ENCODE assay signal across 18 cellular contexts in genomic region chr3:40451551-40451950, GRCh38. TPM values are rescaled to one million over a fixed set of nuclear protein-coding genes. Genes with fewer than 3 reads are reported as not detected.
DNase-seq lines count a peak whose midpoint lies in the region; ATAC-seq, FAIRE-seq and TF ChIP-seq lines count a peak whose summit lies in the region.
"Had no signal": no experiment of that assay in that cellular context is flagged by ENCODE, and none has a peak within 500 bp of the region (broad histone marks: within the 10 kb centered on the region; RNA-seq: fewer than 3 reads in every experiment).

No MANE protein-coding gene starts in this region.

- no peaks in the 10 kb centered on the region for H3K27me3 Mint-ChIP-seq in type B pancreatic cell

- TF ChIP-seq POLR2A in HepG2 (IDR thresholded peaks at IDR 0.05; ENCODE audit: insufficient read depth in 1 of 2, low read depth in 2 of 2, low read length in 2 of 2) = no peak
- no peak for TF ChIP-seq POLR2A in right lobe of liver (IDR thresholded peaks at IDR 0.05)

- TF ChIP-seq RAD21 in HepG2 (CRISPR knock-in tag; IDR thresholded peaks at IDR 0.05) = no peak

- H3K27ac Mint-ChIP-seq in type B pancreatic cell = peak overlapping the region; percentile 93

- POLR2A ChIA-PET in HepG2 (lab: Yijun Ruan, JAX) = interaction anchor here (0.8 to 1.1 kb wide), 3 partner anchors 25 to 73 kb away, joined by 3 to 5 read pairs (median 4); partner anchors contain the start of genes ZNF619, ZNF620 and ZNF621

- in situ Hi-C loops in HepG2 (cut with HindIII; ENCODE audit: extremely low pct_ligation_motif_present, low pct_unique_long_range_greater_than_20kb) = loop anchor here (10.0 kb wide), 1 partner anchor 137 kb away; no protein-coding TSS in a partner anchor

- H3K79me2 ChIP-seq in HepG2 (ENCODE audit: insufficient read depth, low read length) = peaks cover under 1% of the 10 kb centered on the region

- peaks cover 41% of the 10 kb centered on the region for H3K4me1 ChIP-seq in HepG2 (ENCODE audit: insufficient read depth, low read length)
- H3K4me1 ChIP-seq in right lobe of liver = peaks cover 0 to 19% (median 6%) of the 10 kb centered on the region in 4 donors
- H3K4me1 ChIP-seq: BE2C had no signal

- no peak for FAIRE-seq in HepG2 (lab: Jason Lieb, UNC)
- FAIRE-seq: endothelial cell of umbilical vein, H54, islet of Langerhans had no signal

- H3K4me2 ChIP-seq in HepG2 (ENCODE audit: low read depth, low read length) = peak overlapping the region; percentile 91

- no peak for DNase-seq in HepG2 (ENCODE audit: low spot score)
- no peak for DNase-seq in right lobe of liver
- peak; percentile 76 for DNase-seq in kidney tubule cell (ENCODE audit: low spot score)
- DNase-seq in type B pancreatic cell (ENCODE audit: extremely low spot score, unreplicated experiment) = no peak
- no peak for DNase-seq in head of caudate nucleus
- DNase-seq: BE2C, mesendoderm, NCI-H1048, NCI-H82, stomach, T1000, uterus had no signal

- CTCF ChIA-PET in HepG2 (lab: Yijun Ruan, JAX; ENCODE audit: low intra/inter-chr PET ratio, low total read pairs) = no interaction called here

- ATAC-seq in HepG2 (no peak), right lobe of liver (no peak), GM21786 (IDR thresholded peaks at IDR 0.05; ENCODE audit: unreplicated experiment) (no peak), GM21360 (IDR thresholded peaks at IDR 0.05; ENCODE audit: unreplicated experiment) (no peak)

- H2AFZ ChIP-seq in HepG2 (ENCODE audit: low read length) = no peak overlapping the region

- BruUV-seq in HepG2 (replicated peaks; lab: Mats Ljungman, UMichigan) = no TSS peak

- H4K20me1 ChIP-seq in HepG2 (ENCODE audit: insufficient read depth, low read length) = no peaks in the 10 kb centered on the region

- no peaks in the 10 kb centered on the region for H3K9me3 ChIP-seq in HepG2 (ENCODE audit: low read length)
- H3K9me3 ChIP-seq in right lobe of liver = no peaks in the 10 kb centered on the region
- H3K9me3 ChIP-seq: BE2C, stomach, uterus had no signal

- H3K4me1 Mint-ChIP-seq in type B pancreatic cell (ENCODE audit: unreplicated experiment) = peaks cover 21% of the 10 kb centered on the region

- H3K4me3 ChIP-seq in HepG2 (replicated peaks in 1 of 3; ENCODE audit: insufficient read depth in 1 of 3, low read depth in 2 of 3, low read length in 3 of 3) (no peak overlapping the region; a peak in 1 of 6 replicates), right lobe of liver (no peak overlapping the region)
- H3K4me3 ChIP-seq: uterus had no signal

- TF ChIP-seq CTCF in HepG2 (CRISPR knock-in tag; IDR thresholded peaks at IDR 0.05) = no peak
- no peak for TF ChIP-seq CTCF in right lobe of liver (IDR thresholded peaks at IDR 0.05)
- TF ChIP-seq CTCF in VCaP (conservative IDR thresholded peaks at IDR 0.05) = no peak
- TF ChIP-seq CTCF in type B pancreatic cell (conservative IDR thresholded peaks at IDR 0.05) = no peak

- no peaks in the 10 kb centered on the region for H3K36me3 Mint-ChIP-seq in type B pancreatic cell

- no peaks in the 10 kb centered on the region for H3K36me3 ChIP-seq in HepG2 (replicated peaks in 1 of 2; ENCODE audit: control insufficient read depth in 1 of 2, insufficient read depth in 2 of 2, low read length in 2 of 2)
- peaks cover 0 to 1% (median 0%) of the 10 kb centered on the region in 4 donors for H3K36me3 ChIP-seq in right lobe of liver
- H3K36me3 ChIP-seq: BE2C, uterus had no signal

- intact Hi-C loops in HepG2 (cut with micrococcal nuclease; ENCODE audit: unreplicated experiment) = loop anchor here (10.0 kb wide), 1 partner anchor 653 kb away; no protein-coding TSS in a partner anchor
- intact Hi-C loops in right lobe of liver (cut with DNase I) = no loop called here
- intact Hi-C loops in head of caudate nucleus (cut with DNase I) = loop anchor here (10.0 kb wide), 1 partner anchor 137 kb away; no protein-coding TSS in a partner anchor

- H3K4me3 Mint-ChIP-seq in type B pancreatic cell = peak overlapping the region; percentile 53

- H3K9ac ChIP-seq in HepG2 (ENCODE audit: insufficient read depth, low read depth, low read length) = no peak overlapping the region

- no peak for TF ChIP-seq EP300 in HepG2 (IDR thresholded peaks at IDR 0.05; ENCODE audit: low read depth in 2 of 2, low read length in 2 of 2)
- TF ChIP-seq EP300 in HepG2 (CRISPR knock-in tag; IDR thresholded peaks at IDR 0.05; ENCODE audit: borderline replicate concordance) = no peak

- no peaks in the 10 kb centered on the region for H3K9me3 Mint-ChIP-seq in type B pancreatic cell

- no peaks in the 10 kb centered on the region; a peak in 1 of 5 replicates for H3K27me3 ChIP-seq in HepG2 (ENCODE audit: control insufficient read depth in 1 of 2, insufficient read depth in 2 of 2, low read length in 2 of 2)
- no peaks in the 10 kb centered on the region for H3K27me3 ChIP-seq in right lobe of liver
- H3K27me3 ChIP-seq: BE2C, stomach, uterus had no signal

- H3K27ac ChIP-seq in HepG2 (ENCODE audit: extremely low read length, insufficient read depth, low read length) = peak overlapping the region; percentile 86
- no peak overlapping the region for H3K27ac ChIP-seq in right lobe of liver
- H3K27ac ChIP-seq in VCaP = peak overlapping the region; percentile 87

RNA-seq across cellular contexts. Expression of gene RPL14, which starts 5.6 kb away (rescaled TPM):
- total RNA-seq in HepG2 (2016; rRNA removed; fragmentation: Illumina TruSeq; extraction: Trizol) (1,291 and 1,534 TPM in 2 replicates), right lobe of liver (100 to 1,000 TPM; 173 to 573 (median 551) TPM), type B pancreatic cell (ENCODE audit: low replicate concordance) (2,109 and 2,207 TPM in 2 replicates)
- total RNA-seq in HepG2 (2016; cell fraction: cytosol; rRNA removed; fragmentation: Illumina TruSeq; extraction: Trizol; ENCODE audit: low read depth) = 1,420 and 1,565 TPM in 2 replicates
- total RNA-seq in HepG2 (2016; cell fraction: insoluble cytoplasmic fraction; rRNA removed; fragmentation: Illumina TruSeq; extraction: Trizol) = 1,291 and 1,624 TPM in 2 replicates
- total RNA-seq in HepG2 (2016; cell fraction: membrane; rRNA removed; fragmentation: Illumina TruSeq; extraction: Trizol) = 2,440 and 2,539 TPM in 2 replicates
- total RNA-seq in HepG2 (2016; cell fraction: nucleus; rRNA removed; fragmentation: Illumina TruSeq; extraction: Trizol) = 404 and 486 TPM in 2 replicates
- 502 and 554 TPM in 2 replicates for polyA plus RNA-seq in HepG2 (2011; rRNA removed)
- 480 and 499 TPM in 2 replicates for polyA plus RNA-seq in HepG2 (2011; cell fraction: cytosol; rRNA removed)
- 133 TPM in 2 replicates for polyA plus RNA-seq in HepG2 (2011; cell fraction: nucleus; rRNA removed)
- 2,003 and 2,065 TPM in 2 replicates for polyA plus RNA-seq in HepG2 (2012)
- 2,396 and 2,553 TPM in 2 replicates for polyA plus RNA-seq in HepG2 (2016; cell fraction: cytosol; fragmentation: Illumina TruSeq; extraction: Trizol; ENCODE audit: low read depth)
- polyA plus RNA-seq in HepG2 (2016; cell fraction: insoluble cytoplasmic fraction; fragmentation: Illumina TruSeq; extraction: Trizol; ENCODE audit: low read depth) = 1,996 and 2,029 TPM in 2 replicates
- 3,179 and 3,263 TPM in 2 replicates for polyA plus RNA-seq in HepG2 (2016; cell fraction: membrane; fragmentation: Illumina TruSeq; extraction: Trizol; ENCODE audit: low read depth)
- polyA plus RNA-seq in HepG2 (2016; cell fraction: nucleus; fragmentation: Illumina TruSeq; extraction: Trizol; ENCODE audit: insufficient read depth, low read depth) = 859 TPM in 2 replicates
- polyA minus RNA-seq in HepG2 (2011; rRNA and poly(A)+ RNA removed; ENCODE audit: low replicate concordance) = 440 and 569 TPM in 2 replicates
- polyA minus RNA-seq in HepG2 (2011; cell fraction: cytosol; rRNA and poly(A)+ RNA removed) = 617 and 745 TPM in 2 replicates
- polyA minus RNA-seq in HepG2 (2011; cell fraction: nucleus; rRNA and poly(A)+ RNA removed) = 167 and 200 TPM in 2 replicates

RNA-seq across cellular contexts. Expression of gene ZNF619, which starts 25.4 kb away (rescaled TPM):
- total RNA-seq in HepG2 (2016; rRNA removed; fragmentation: Illumina TruSeq; extraction: Trizol) = 4.9 and 5.2 TPM in 2 replicates
- total RNA-seq in HepG2 (2016; cell fraction: cytosol; rRNA removed; fragmentation: Illumina TruSeq; extraction: Trizol; ENCODE audit: low read depth) = 0.40 and 0.88 TPM in 2 replicates
- total RNA-seq in HepG2 (2016; cell fraction: insoluble cytoplasmic fraction; rRNA removed; fragmentation: Illumina TruSeq; extraction: Trizol) = 4.5 and 5.1 TPM in 2 replicates
- 1.6 and 1.8 TPM in 2 replicates for total RNA-seq in HepG2 (2016; cell fraction: membrane; rRNA removed; fragmentation: Illumina TruSeq; extraction: Trizol)
- total RNA-seq in HepG2 (2016; cell fraction: nucleus; rRNA removed; fragmentation: Illumina TruSeq; extraction: Trizol) = 4.0 and 5.1 TPM in 2 replicates
- polyA plus RNA-seq in HepG2 (2011; rRNA removed) = 0.83 and 1.0 TPM in 2 replicates
- polyA plus RNA-seq in HepG2 (2011; cell fraction: cytosol; rRNA removed) = 0.83 and 0.95 TPM in 2 replicates
- polyA plus RNA-seq in HepG2 (2011; cell fraction: nucleus; rRNA removed) = 1.5 and 1.9 TPM in 2 replicates
- polyA plus RNA-seq in HepG2 (2012) = 0.97 and 1.1 TPM in 2 replicates
- 0.11 and 0.15 TPM in 2 replicates for polyA plus RNA-seq in HepG2 (2016; cell fraction: cytosol; fragmentation: Illumina TruSeq; extraction: Trizol; ENCODE audit: low read depth)
- polyA plus RNA-seq in HepG2 (2016; cell fraction: insoluble cytoplasmic fraction; fragmentation: Illumina TruSeq; extraction: Trizol; ENCODE audit: low read depth) = 2.4 TPM in 2 replicates
- 0.53 and 0.58 TPM in 2 replicates for polyA plus RNA-seq in HepG2 (2016; cell fraction: membrane; fragmentation: Illumina TruSeq; extraction: Trizol; ENCODE audit: low read depth)
- polyA plus RNA-seq in HepG2 (2016; cell fraction: nucleus; fragmentation: Illumina TruSeq; extraction: Trizol; ENCODE audit: insufficient read depth, low read depth) = 2.7 and 3.1 TPM in 2 replicates
- polyA minus RNA-seq in HepG2 (2011; rRNA and poly(A)+ RNA removed; ENCODE audit: low replicate concordance) = 4.6 and 6.5 TPM in 2 replicates
- polyA minus RNA-seq in HepG2 (2011; cell fraction: cytosol; rRNA and poly(A)+ RNA removed) = 2.4 and 2.9 TPM in 2 replicates
- 5.2 and 5.3 TPM in 2 replicates for polyA minus RNA-seq in HepG2 (2011; cell fraction: nucleus; rRNA and poly(A)+ RNA removed)
- 1 to 10 TPM; 2.0 to 5.2 (median 4.5) TPM for total RNA-seq in right lobe of liver
- total RNA-seq in type B pancreatic cell (ENCODE audit: low replicate concordance) = 7.3 and 7.9 TPM in 2 replicates

RNA-seq across cellular contexts. Expression of gene ZNF620, which starts 54.3 kb away (rescaled TPM):
- total RNA-seq in HepG2 (2016; rRNA removed; fragmentation: Illumina TruSeq; extraction: Trizol) (12.2 and 16.3 TPM in 2 replicates), right lobe of liver (1 to 10 TPM; 1.1 to 2.3 (median 1.6) TPM), type B pancreatic cell (ENCODE audit: low replicate concordance) (12.3 and 14.0 TPM in 2 replicates)
- 1.7 and 2.7 TPM in 2 replicates for total RNA-seq in HepG2 (2016; cell fraction: cytosol; rRNA removed; fragmentation: Illumina TruSeq; extraction: Trizol; ENCODE audit: low read depth)
- total RNA-seq in HepG2 (2016; cell fraction: insoluble cytoplasmic fraction; rRNA removed; fragmentation: Illumina TruSeq; extraction: Trizol) = 12.6 and 17.8 TPM in 2 replicates
- total RNA-seq in HepG2 (2016; cell fraction: membrane; rRNA removed; fragmentation: Illumina TruSeq; extraction: Trizol) = 7.8 and 9.2 TPM in 2 replicates
- total RNA-seq in HepG2 (2016; cell fraction: nucleus; rRNA removed; fragmentation: Illumina TruSeq; extraction: Trizol) = 6.7 and 8.5 TPM in 2 replicates
- 2.3 TPM in 2 replicates for polyA plus RNA-seq in HepG2 (2011; rRNA removed)
- 1.9 and 2.1 TPM in 2 replicates for polyA plus RNA-seq in HepG2 (2011; cell fraction: cytosol; rRNA removed)
- polyA plus RNA-seq in HepG2 (2011; cell fraction: nucleus; rRNA removed) = 2.3 and 2.8 TPM in 2 replicates
- 1.8 and 2.9 TPM in 2 replicates for polyA plus RNA-seq in HepG2 (2012)
- polyA plus RNA-seq in HepG2 (2016; cell fraction: cytosol; fragmentation: Illumina TruSeq; extraction: Trizol; ENCODE audit: low read depth) = 0.79 and 0.89 TPM in 2 replicates
- polyA plus RNA-seq in HepG2 (2016; cell fraction: insoluble cytoplasmic fraction; fragmentation: Illumina TruSeq; extraction: Trizol; ENCODE audit: low read depth) = 8.3 and 9.0 TPM in 2 replicates
- polyA plus RNA-seq in HepG2 (2016; cell fraction: membrane; fragmentation: Illumina TruSeq; extraction: Trizol; ENCODE audit: low read depth) = 3.1 TPM in 2 replicates
- 5.5 and 7.0 TPM in 2 replicates for polyA plus RNA-seq in HepG2 (2016; cell fraction: nucleus; fragmentation: Illumina TruSeq; extraction: Trizol; ENCODE audit: insufficient read depth, low read depth)
- polyA minus RNA-seq in HepG2 (2011; rRNA and poly(A)+ RNA removed; ENCODE audit: low replicate concordance) = 0.16 and 1.7 TPM in 2 replicates
- 3.1 and 3.7 TPM in 2 replicates for polyA minus RNA-seq in HepG2 (2011; cell fraction: cytosol; rRNA and poly(A)+ RNA removed)
- 5.2 and 8.2 TPM in 2 replicates for polyA minus RNA-seq in HepG2 (2011; cell fraction: nucleus; rRNA and poly(A)+ RNA removed)

Comparison
In these comparisons a context has a peak if more than half of its experiments do, and no peak if none do; other contexts are left out.
1. H3K27ac ChIP-seq: peak in HepG2 (single experiment) and VCaP (single experiment); none in right lobe of liver (0 of 3).
2. intact Hi-C loops: an anchor here in HepG2 (10.0 kb wide) and head of caudate nucleus (10.0 kb wide); none called in right lobe of liver.